8 cellular contexts compared by ENCODE assay signal in the genomic region with DNA sequence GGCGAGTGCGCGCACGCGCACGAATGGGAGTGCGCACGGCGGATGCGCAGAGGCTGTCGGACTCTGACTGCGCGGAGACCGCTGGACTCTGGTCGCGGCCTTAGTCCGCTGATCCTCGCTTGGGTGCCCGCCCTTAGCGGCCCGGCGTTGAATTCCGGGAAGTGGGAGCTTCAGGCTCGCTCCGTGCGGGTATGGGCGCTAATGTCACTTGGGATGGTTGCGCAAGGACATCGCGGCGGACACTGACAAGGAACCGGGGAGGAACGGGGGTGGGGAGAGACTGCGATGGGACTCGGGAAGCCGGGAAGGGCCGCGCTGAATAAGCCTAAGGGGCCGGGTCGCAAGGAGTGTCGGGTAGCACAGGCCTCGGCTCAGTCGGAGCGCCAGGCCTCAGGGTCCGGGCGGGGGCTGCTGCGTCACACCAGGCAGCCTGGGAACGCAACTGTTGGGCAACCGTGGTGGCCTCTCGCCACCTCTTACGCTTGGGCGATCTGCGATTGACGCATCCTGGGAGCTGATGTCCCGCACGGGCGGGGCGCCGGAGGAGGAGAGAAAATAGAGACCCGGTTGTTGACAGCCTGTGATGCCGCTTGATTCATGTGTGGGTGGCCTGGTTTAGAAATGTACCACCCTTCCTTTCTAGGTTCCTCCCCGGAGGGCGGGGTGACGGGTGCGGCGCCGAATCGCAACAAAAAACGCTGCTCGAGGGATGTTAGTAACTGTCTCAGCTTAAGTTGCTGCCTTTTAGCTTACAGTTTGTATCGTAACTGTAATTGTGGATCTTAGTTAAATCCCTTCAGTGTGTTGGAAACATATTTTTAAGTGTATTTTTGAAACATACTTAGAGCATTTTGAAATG. TPM values are rescaled to one million over a fixed set of nuclear protein-coding genes. Genes with fewer than 3 reads are reported as not detected.
DNase-seq lines count a peak whose midpoint lies in the region; ATAC-seq and TF ChIP-seq lines count a peak whose summit lies in the region.

No MANE protein-coding gene starts in this region.

- TF ChIP-seq CTCF in BE2C (IDR thresholded peaks at IDR 0.05; ENCODE audit: low read depth, low read length) = no peak

- no peaks in the 10 kb centered on the region for H3K9me3 Mint-ChIP-seq in activated CD4-positive, alpha-beta T cell treated with anti-CD3 and anti-CD28 coated beads, Interleukin-2, amount 10 ng/mL, durations not matched to agents 7 days and 5 days

- peak; percentile 94 for DNase-seq in BE2C
- DNase-seq in NCI-H526 (lab: John Stamatoyannopoulos, UW) = peak; percentile 79 to 87
- peak; percentile 94 for DNase-seq in activated CD4-positive, alpha-beta T cell treated with anti-CD3 and anti-CD28 coated beads, Interleukin-2, amount 10 ng/mL, durations not matched to agents 7 days and 5 days
- peak; percentile 31 for DNase-seq in cortex of kidney (lab: John Stamatoyannopoulos, UW)
- peak; percentile 97 for DNase-seq in left kidney (ENCODE audit: low read depth, low spot score)
- DNase-seq in stimulated activated CD4-positive, alpha-beta T cell treated with anti-CD3 and anti-CD28 coated beads, Interleukin-1b, Interleukin-23, amount 100 ng/mL, for 48 hours = peak; percentile 96

- peaks cover 43% of the 10 kb centered on the region for H3K36me3 Mint-ChIP-seq in activated CD4-positive, alpha-beta T cell treated with anti-CD3 and anti-CD28 coated beads, Interleukin-2, amount 10 ng/mL, durations not matched to agents 7 days and 5 days (ENCODE audit: low read depth)

- H3K27ac Mint-ChIP-seq in activated CD4-positive, alpha-beta T cell treated with anti-CD3 and anti-CD28 coated beads, Interleukin-2, amount 10 ng/mL, durations not matched to agents 7 days and 5 days = peak overlapping the region; percentile 100

- no peaks in the 10 kb centered on the region for H3K9me3 ChIP-seq in BE2C

- peak overlapping the region; percentile 97 for H3K4me3 Mint-ChIP-seq in activated CD4-positive, alpha-beta T cell treated with anti-CD3 and anti-CD28 coated beads, Interleukin-2, amount 10 ng/mL, durations not matched to agents 7 days and 5 days

- ATAC-seq in HG03432 (IDR thresholded peaks at IDR 0.05; ENCODE audit: unreplicated experiment) = peak; percentile 69

- CTCF ChIA-PET in activated CD4-positive, alpha-beta T cell treated with anti-CD3 and anti-CD28 coated beads, Interleukin-2, amount 10 ng/mL, durations not matched to agents 7 days and 5 days (lab: Charles Lee) = interaction anchor here (1.1 to 1.2 kb wide), 2 partner anchors 16 to 24 kb away, joined by 3 read pairs; no protein-coding TSS in a partner anchor

- H3K36me3 ChIP-seq in BE2C = peaks cover 16% of the 10 kb centered on the region

- POLR2A ChIA-PET in activated CD4-positive, alpha-beta T cell treated with anti-CD3 and anti-CD28 coated beads, Interleukin-2, amount 10 ng/mL, durations not matched to agents 7 days and 5 days (lab: Charles Lee) = interaction anchor here (1.1 kb wide), 1 partner anchor 16 kb away, joined by 3 read pairs; no protein-coding TSS in a partner anchor

- H3K4me1 ChIP-seq in BE2C = no peaks in the 10 kb centered on the region

- H3K4me3 ChIP-seq in BE2C (ENCODE audit: low read depth, low read length) = peak overlapping the region; percentile 73

- peak; percentile 91 for TF ChIP-seq POLR2A in GM19193 (IDR thresholded peaks at IDR 0.05; ENCODE audit: extremely low read depth, insufficient read depth, insufficient read length)

- H3K4me1 Mint-ChIP-seq in activated CD4-positive, alpha-beta T cell treated with anti-CD3 and anti-CD28 coated beads, Interleukin-2, amount 10 ng/mL, durations not matched to agents 7 days and 5 days = peaks cover 62% of the 10 kb centered on the region

- no peaks in the 10 kb centered on the region for H3K27me3 ChIP-seq in BE2C

- no peaks in the 10 kb centered on the region for H3K27me3 Mint-ChIP-seq in activated CD4-positive, alpha-beta T cell treated with anti-CD3 and anti-CD28 coated beads, Interleukin-2, amount 10 ng/mL, durations not matched to agents 7 days and 5 days

RNA-seq across cellular contexts. Expression of gene CHD1, which starts 0.5 kb away (rescaled TPM):
- polyA plus RNA-seq in BE2C (2012; ENCODE audit: insufficient read depth, insufficient read length, low read depth) = 20.3 TPM
- 10 to 100 TPM; 42.7 to 54.5 TPM for total RNA-seq in activated CD4-positive, alpha-beta T cell treated with anti-CD3 and anti-CD28 coated beads, Interleukin-2, amount 10 ng/mL, durations not matched to agents 7 days and 5 days

Comparison
In these comparisons a context has a peak if more than half of its experiments do, and no peak if none do; other contexts are left out.
1. Peak in every context shown above with its lines: DNase-seq, ATAC-seq and H3K4me3 ChIP-seq.
2. DNase-seq: peak in every context shown above with its lines; median percentile 97 in left kidney; 96 in stimulated activated CD4-positive, alpha-beta T cell treated with anti-CD3 and anti-CD28 coated beads, Interleukin-1b, Interleukin-23, amount 100 ng/mL, for 48 hours; 94 in BE2C; 94 in activated CD4-positive, alpha-beta T cell treated with anti-CD3 and anti-CD28 coated beads, Interleukin-2, amount 10 ng/mL, durations not matched to agents 7 days and 5 days; 83 in NCI-H526; 31 in cortex of kidney.